In the genomic region with DNA sequence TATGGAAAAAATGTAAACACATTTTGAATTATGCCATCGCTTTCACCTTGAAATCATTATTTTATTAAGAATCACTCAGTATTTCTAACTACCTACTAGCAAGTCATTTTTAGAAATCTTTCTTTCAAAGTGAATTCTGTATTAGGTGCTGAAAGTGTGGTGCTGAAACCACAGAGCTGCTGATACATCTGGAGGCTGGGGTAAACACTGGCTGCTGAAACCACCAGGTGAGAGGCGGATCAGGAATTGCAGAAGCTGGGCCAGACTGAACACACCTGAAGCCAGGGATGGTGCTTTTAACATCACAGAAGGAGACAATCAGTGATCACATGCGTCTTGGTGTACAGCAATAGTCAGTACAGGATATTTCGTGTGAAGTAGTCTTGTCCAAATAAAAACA, we compare ENCODE assay signal across 1 cellular context.
TF ChIP-seq lines count a peak whose summit lies in the region.

No MANE protein-coding gene starts in this region.

TF ChIP-seq in HEK293T, 16 proteins besides CTCF, POLR2A, EP300 and RAD21 (continued from another document):
- TF ChIP-seq, protein P1, sequence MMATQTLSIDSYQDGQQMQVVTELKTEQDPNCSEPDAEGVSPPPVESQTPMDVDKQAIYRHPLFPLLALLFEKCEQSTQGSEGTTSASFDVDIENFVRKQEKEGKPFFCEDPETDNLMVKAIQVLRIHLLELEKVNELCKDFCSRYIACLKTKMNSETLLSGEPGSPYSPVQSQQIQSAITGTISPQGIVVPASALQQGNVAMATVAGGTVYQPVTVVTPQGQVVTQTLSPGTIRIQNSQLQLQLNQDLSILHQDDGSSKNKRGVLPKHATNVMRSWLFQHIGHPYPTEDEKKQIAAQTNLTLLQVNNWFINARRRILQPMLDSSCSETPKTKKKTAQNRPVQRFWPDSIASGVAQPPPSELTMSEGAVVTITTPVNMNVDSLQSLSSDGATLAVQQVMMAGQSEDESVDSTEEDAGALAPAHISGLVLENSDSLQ (IDR thresholded peaks at IDR 0.05) = no peak
